Comparison of ENCODE assay signal across 34 cellular contexts in the genomic region with DNA sequence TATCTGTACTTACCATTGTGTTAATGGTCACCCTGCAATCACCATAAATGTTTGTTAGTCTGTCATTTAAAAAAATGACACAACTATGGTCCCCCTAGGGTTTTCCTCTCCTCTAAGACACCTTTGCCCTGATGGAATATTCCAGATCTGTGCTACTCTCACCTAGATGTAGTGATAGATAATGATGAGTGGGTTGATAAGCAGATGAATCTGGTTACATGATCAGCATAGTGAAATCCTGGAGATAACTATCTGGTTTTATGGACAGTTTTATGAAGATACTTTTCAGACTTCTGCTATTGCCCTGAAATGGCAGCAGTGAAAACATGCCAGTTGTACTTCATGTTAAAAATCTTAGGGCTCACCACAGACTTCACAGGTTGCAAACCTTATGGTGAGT.
"Had no signal": no experiment of that assay in that cellular context is flagged by ENCODE, and none has a peak within 500 bp of the region (broad histone marks: within the 10 kb centered on the region; RNA-seq: fewer than 3 reads in every experiment).

No MANE protein-coding gene starts in this region.

- H3K9me3 ChIP-seq: MG63 had no signal

- DNase-seq: Karpas-422, Kasumi-1, KG1, MG63, MM.1S, MV-4-11, NCI-H1048, NCI-H1092, NCI-H1092 treated with DMSO at 0.1 percent for 48 hours, NCI-H1105, NCI-H1105 treated with DMSO at 0.1 percent for 48 hours, NCI-H1417, NCI-H1417 treated with DMSO at 0.1 percent for 48 hours, NCI-H1436, NCI-H1436 treated with DMSO at 0.1 percent for 48 hours, NCI-H146, NCI-H1694, NCI-H1694 treated with DMSO at 0.1 percent for 48 hours, NCI-H187, NCI-H187 treated with DMSO at 0.1 percent for 48 hours, NCI-H1930, NCI-H2029, NCI-H2029 treated with DMSO at 0.1 percent for 48 hours, NCI-H2081, NCI-H2081 treated with DMSO at 0.1 percent for 48 hours, NCI-H2107, NCI-H2171, NCI-H2171 treated with DMSO at 0.1 percent for 48 hours, NCI-H2227 treated with DMSO at 0.1 percent for 48 hours, NCI-H226, NCI-H345, NCI-H446, NCI-H446 treated with DMSO at 0.1 percent for 48 hours had no signal

- H3K27ac ChIP-seq: KMS-11 had no signal
